ENCODE assay signal across 8 cellular contexts in genomic region chr9:91681461-91682305, GRCh38.
DNase-seq lines count a peak whose midpoint lies in the region; ATAC-seq and TF ChIP-seq lines count a peak whose summit lies in the region.

No MANE protein-coding gene starts in this region.

- peaks cover 21% of the 10 kb centered on the region for H3K27me3 Mint-ChIP-seq in activated naive CD8-positive, alpha-beta T cell

- peak; percentile 1 for DNase-seq in GF-D8 (lab: John Stamatoyannopoulos, UW)
- peak; percentile 51 for DNase-seq in HT-29 (ENCODE audit: low spot score)
- DNase-seq in SK-N-SH = peak; percentile 92
- peak; percentile 87 for DNase-seq in cardiac septum (ENCODE audit: low spot score)
- peak; percentile 76 to 82 for DNase-seq in psoas muscle
- DNase-seq in NCI-H1105 treated with DMSO at 0.1 percent for 48 hours (lab: John Stamatoyannopoulos, UW) = no peak

- peak overlapping the region; percentile 46 for H3K4me3 Mint-ChIP-seq in activated naive CD8-positive, alpha-beta T cell

- H2AFZ ChIP-seq in SK-N-SH (ENCODE audit: low read depth) = 0 out of 2 replicates have a peak overlapping the region, but pooled peaks have one; percentile 7

- TF ChIP-seq EP300 in SK-N-SH (IDR thresholded peaks at IDR 0.05; ENCODE audit: borderline replicate concordance in 1 of 2, low read depth in 1 of 2, low read length in 1 of 2) = no peak

- H3K36me3 Mint-ChIP-seq in activated naive CD8-positive, alpha-beta T cell = no peaks in the 10 kb centered on the region

- ATAC-seq in psoas muscle (peak; percentile 76 to 99 (median 98)), GM19351 (IDR thresholded peaks at IDR 0.05; ENCODE audit: unreplicated experiment) (no peak)

- H3K4me1 Mint-ChIP-seq in activated naive CD8-positive, alpha-beta T cell (ENCODE audit: low read depth) = peaks cover 3% of the 10 kb centered on the region

- H3K9me3 ChIP-seq in SK-N-SH (no peaks in the 10 kb centered on the region), psoas muscle (no peaks in the 10 kb centered on the region)

- CTCF ChIA-PET in SK-N-SH (lab: Yijun Ruan, JAX) = interaction anchor here (0.6 to 2.7 kb wide), 5 partner anchors 8 to 766 kb away, joined by 3 to 24 read pairs (median 4); no protein-coding TSS in a partner anchor

- no peak overlapping the region for H3K4me2 ChIP-seq in SK-N-SH

- H3K4me1 ChIP-seq in SK-N-SH (ENCODE audit: control insufficient read depth in 1 of 2, insufficient read depth in 2 of 2, low read depth in 1 of 2, low read length in 1 of 2) (peaks cover 0 to 2% of the 10 kb centered on the region in 2 experiments; a peak in 1 of 4 replicates), psoas muscle (no peaks in the 10 kb centered on the region)

- no peak overlapping the region for H3K27ac ChIP-seq in SK-N-SH (ENCODE audit: low read depth in 2 of 2, low read length in 1 of 2)
- H3K27ac ChIP-seq in psoas muscle = no peak overlapping the region

- H3K4me3 ChIP-seq in SK-N-SH (ENCODE audit: low read depth in 2 of 2, low read length in 1 of 2) (peak overlapping the region in 1 of 2 experiments; percentile 47; a peak in 2 of 4 replicates), psoas muscle (peak overlapping the region; percentile 38)

- H3K9me3 Mint-ChIP-seq in activated naive CD8-positive, alpha-beta T cell (ENCODE audit: low read depth) = no peaks in the 10 kb centered on the region

- no peaks in the 10 kb centered on the region for H4K20me1 ChIP-seq in SK-N-SH (ENCODE audit: insufficient read depth)

- H3K79me2 ChIP-seq in SK-N-SH (ENCODE audit: insufficient read depth) = no peaks in the 10 kb centered on the region

- H3K27me3 ChIP-seq in SK-N-SH (ENCODE audit: insufficient read depth) = no peaks in the 10 kb centered on the region
- H3K27me3 ChIP-seq in psoas muscle (ENCODE audit: insufficient read depth in 3 of 3, low read length in 2 of 3) = no peaks in the 10 kb centered on the region

- TF ChIP-seq CTCF in SK-N-SH (IDR thresholded peaks at IDR 0.05) (peak; percentile 89), psoas muscle (IDR thresholded peaks at IDR 0.05) (peak; percentile 77)

- TF ChIP-seq RAD21 in SK-N-SH (IDR thresholded peaks at IDR 0.05; ENCODE audit: low read length) = peak; percentile 86

- POLR2A ChIA-PET in SK-N-SH (lab: Yijun Ruan, JAX) = no interaction called here

- WGBS in SK-N-SH (ENCODE audit: low lambda C conversion rate) = 33% methylated on average over 37 of the region's 43 CpGs
- 27 to 31% (median 28%) methylated on average over 43 of the region's 43 CpGs for WGBS in psoas muscle, 3 donors

- no peak overlapping the region for H3K9ac ChIP-seq in SK-N-SH

- no peaks in the 10 kb centered on the region for H3K9me2 ChIP-seq in SK-N-SH

- intact Hi-C loops in cardiac septum (cut with DNase I) (loop anchor here (5.0 to 10.0 kb wide), 4 partner anchors 184 to 769 kb away; no protein-coding TSS in a partner anchor), psoas muscle (cut with DNase I) (loop anchor here (5.0 kb wide), 3 partner anchors 644 to 769 kb away; no protein-coding TSS in a partner anchor)

- H3K27ac Mint-ChIP-seq in activated naive CD8-positive, alpha-beta T cell = no peak overlapping the region

- no peaks in the 10 kb centered on the region for H3F3A ChIP-seq in SK-N-SH (replicated peaks; ENCODE audit: insufficient read depth)

- H3K36me3 ChIP-seq in SK-N-SH (replicated peaks in 1 of 2; ENCODE audit: control insufficient read depth in 1 of 2, insufficient read depth in 2 of 2, low read length in 1 of 2) (no peaks in the 10 kb centered on the region), psoas muscle (ENCODE audit: insufficient read depth in 1 of 2, low read depth in 1 of 2) (no peaks in the 10 kb centered on the region)

TF ChIP-seq in SK-N-SH, 30 proteins besides CTCF, POLR2A, EP300 and RAD21:
- TF ChIP-seq SMC3 (IDR thresholded peaks at IDR 0.05; ENCODE audit: low read depth, low read length) (peak; percentile 80), RFX5 (IDR thresholded peaks at IDR 0.05; ENCODE audit: low read length) (no peak)
